ENCODE assay signal across 8 cellular contexts in genomic region chr17:38922538-38923291, GRCh38. TPM values are rescaled to one million over a fixed set of nuclear protein-coding genes. Genes with fewer than 3 reads are reported as not detected.
DNase-seq lines count a peak whose midpoint lies in the region; ATAC-seq and TF ChIP-seq lines count a peak whose summit lies in the region.

No MANE protein-coding gene starts in this region.

- H3K27ac Mint-ChIP-seq in type B pancreatic cell, result no peak overlapping the region

- POLR2A ChIA-PET in GM10248 (lab: Yijun Ruan, JAX), result interaction anchor here (0.6 kb wide), 1 partner anchor 528 kb away, joined by 7 read pairs; the partner anchor contains the start of gene MED1

- H3K9me3 ChIP-seq in lung (ENCODE audit: control insufficient read depth in 2 of 2, insufficient read depth in 1 of 2, low read length in 1 of 2), result no peaks in the 10 kb centered on the region

- H3K27me3 Mint-ChIP-seq in type B pancreatic cell, result no peaks in the 10 kb centered on the region

- H3K9me3 Mint-ChIP-seq in type B pancreatic cell, result no peaks in the 10 kb centered on the region

- in situ Hi-C loops in G401 (cut with HindIII; ENCODE audit: low sequenced_read_pairs), result no loop called here

- H3K4me1 ChIP-seq in lung (ENCODE audit: control insufficient read depth in 2 of 2, insufficient read depth in 2 of 2, low read length in 2 of 2), result peaks cover 5 to 6% of the 10 kb centered on the region in 2 donors

- H3K4me3 ChIP-seq in choroid plexus epithelial cell (ENCODE audit: low read depth, low read length) (no peak overlapping the region), lung (no peak overlapping the region)

- peak overlapping the region in 1 of 2 donors; percentile 21 for H3K27ac ChIP-seq in lung (ENCODE audit: low read depth in 1 of 2, low read length in 1 of 2)

- peak; percentile 89 for DNase-seq in G401 (ENCODE audit: low spot score)
- DNase-seq in NCI-H460 (ENCODE audit: extremely low read depth, low read depth), result peak; percentile 16
- peak; percentile 88 for DNase-seq in choroid plexus epithelial cell (ENCODE audit: low read depth)
- DNase-seq in lung (ENCODE audit: low spot score), result peak; percentile 65
- no peak for DNase-seq in type B pancreatic cell (ENCODE audit: extremely low spot score, unreplicated experiment)
- no peak for DNase-seq in activated CD4-positive, alpha-beta T cell treated with anti-CD3 and anti-CD28 coated beads, Interleukin-2, amount 50 U/mL, for 1 hour
- DNase-seq in GM10248 (ENCODE audit: extremely low spot score), result no peak

- H3K4me1 Mint-ChIP-seq in type B pancreatic cell (ENCODE audit: unreplicated experiment), result peaks cover 21% of the 10 kb centered on the region

- CTCF ChIA-PET in GM10248 (lab: Yijun Ruan, JAX), result interaction anchor here (0.7 to 3.6 kb wide), 10 partner anchors 8 to 251 kb away, joined by 3 to 9 read pairs (median 5); no protein-coding TSS in a partner anchor

- no peak overlapping the region for H3K4me3 Mint-ChIP-seq in type B pancreatic cell

- peak; percentile 20 for ATAC-seq in lung (ENCODE audit: insufficient read depth, low FRiP score)
- ATAC-seq in HG02588 (IDR thresholded peaks at IDR 0.05; ENCODE audit: unreplicated experiment), result no peak

- H3K36me3 ChIP-seq in lung (ENCODE audit: control insufficient read depth in 2 of 2, insufficient read depth in 2 of 2, low read length in 2 of 2), result peaks cover 0 to 31% of the 10 kb centered on the region in 2 donors

- H3K36me3 Mint-ChIP-seq in type B pancreatic cell, result peaks cover 3% of the 10 kb centered on the region

- TF ChIP-seq CTCF in choroid plexus epithelial cell (conservative IDR thresholded peaks at IDR 0.05; ENCODE audit: low read depth, low read length) (peak; percentile 15), lung (IDR thresholded peaks at IDR 0.05; ENCODE audit: control extremely low read depth, extremely low read depth) (no peak), type B pancreatic cell (conservative IDR thresholded peaks at IDR 0.05) (peak; percentile 16), GM10248 (IDR thresholded peaks at IDR 0.05; ENCODE audit: control extremely low read depth, extremely low read depth, low read depth, missing control alignments) (no peak)

- no peaks in the 10 kb centered on the region for H3K27me3 ChIP-seq in lung (ENCODE audit: control insufficient read depth, insufficient read depth)

- 67 to 86% methylated on average over 6 of the region's 6 CpGs for WGBS in lung, 2 donors

RNA-seq across cellular contexts. Expression of gene FBXO47, which starts 44.5 kb away (rescaled TPM):
- not detected in 2 replicates for total RNA-seq in G401 (2014; rRNA removed; shearing (Covaris generic))
- not detected in 2 replicates for total RNA-seq in NCI-H460 (2014; rRNA removed; shearing (Covaris generic))
- not detected in 2 replicates for polyA plus RNA-seq in NCI-H460 (2014; cell fraction: nucleus; rRNA removed)
- total RNA-seq in lung (not detected), type B pancreatic cell (ENCODE audit: low replicate concordance) (not detected in 2 replicates)
- polyA plus RNA-seq in lung, result not detected

RNA-seq across cellular contexts. Expression of gene LASP1, which starts 52.9 kb away (rescaled TPM):
- total RNA-seq in G401 (2014; rRNA removed; shearing (Covaris generic)), result 136 and 141 TPM in 2 replicates
- total RNA-seq in NCI-H460 (2014; rRNA removed; shearing (Covaris generic)), result 73.7 and 77.6 TPM in 2 replicates
- 66.8 and 69.4 TPM in 2 replicates for polyA plus RNA-seq in NCI-H460 (2014; cell fraction: nucleus; rRNA removed)
- total RNA-seq in lung, result 100 to 1,000 TPM in 1 of 2 donors, 10 to 100 TPM in 1; 78.8 to 140 TPM
- polyA plus RNA-seq in lung, result 10 to 100 TPM; 65.5 to 85.1 TPM
- 159 and 210 TPM in 2 replicates for total RNA-seq in type B pancreatic cell (ENCODE audit: low replicate concordance)

Comparison
In these comparisons a context has a peak if more than half of its experiments do, and no peak if none do; other contexts are left out.
1. DNase-seq: peak in G401 (single experiment), NCI-H460 (single experiment), choroid plexus epithelial cell (single experiment) and lung (single experiment); none in type B pancreatic cell (single experiment), activated CD4-positive, alpha-beta T cell treated with anti-CD3 and anti-CD28 coated beads, Interleukin-2, amount 50 U/mL, for 1 hour (single experiment) and GM10248 (single experiment).
2. CTCF ChIP-seq: peak in choroid plexus epithelial cell (single experiment) and type B pancreatic cell (single experiment); none in lung (single experiment) and GM10248 (single experiment).